Comparison of ENCODE assay signal across 21 cellular contexts in genomic region chr14:66043921-66044320, GRCh38.
DNase-seq lines count a peak whose midpoint lies in the region; TF ChIP-seq lines count a peak whose summit lies in the region.
"Had no signal": no experiment of that assay in that cellular context is flagged by ENCODE, and none has a peak within 500 bp of the region (broad histone marks: within the 10 kb centered on the region; RNA-seq: fewer than 3 reads in every experiment).

No MANE protein-coding gene starts in this region.

- H3K4me3 ChIP-seq in epithelial cell of proximal tubule (ENCODE audit: low read depth, low read length) = no peak overlapping the region
- no peak overlapping the region for H3K4me3 ChIP-seq in osteoblast (ENCODE audit: insufficient read depth, low read length)
- H3K4me3 ChIP-seq: heart left ventricle, SK-N-MC, spleen had no signal

- H3K79me2 ChIP-seq in osteoblast (ENCODE audit: insufficient read depth, low read length) = no peaks in the 10 kb centered on the region

- no peak overlapping the region for H3K4me2 ChIP-seq in osteoblast (ENCODE audit: insufficient read depth, low read length)
- H3K4me2 ChIP-seq: KMS-11 had no signal

- TF ChIP-seq CTCF in epithelial cell of proximal tubule (conservative IDR thresholded peaks at IDR 0.05; ENCODE audit: low read depth, low read length) (no peak), osteoblast (IDR thresholded peaks at IDR 0.05; ENCODE audit: extremely low read depth, low read depth, low read length) (no peak)

- H3K36me3 ChIP-seq in osteoblast (ENCODE audit: insufficient read depth, low read length) = no peaks in the 10 kb centered on the region
- H3K36me3 ChIP-seq: heart left ventricle, spleen had no signal

- H4K20me1 ChIP-seq in osteoblast (ENCODE audit: insufficient read depth, low read length) = no peaks in the 10 kb centered on the region

- in situ Hi-C loops in KBM-7 (cut with MboI; ENCODE audit: low pct_unique_long_range_greater_than_20kb, low sequenced_read_pairs) = no loop called here

- no peaks in the 10 kb centered on the region for H3K27me3 ChIP-seq in osteoblast (ENCODE audit: insufficient read depth, low read length)
- H3K27me3 ChIP-seq: heart left ventricle, spleen had no signal

- DNase-seq in EH (ENCODE audit: low read depth) = peak; percentile 1
- DNase-seq in RPMI7951 (ENCODE audit: low read depth) = peak; percentile 21
- peak; percentile 22 for DNase-seq in epithelial cell of proximal tubule (ENCODE audit: low read depth)
- peak; percentile 18 for DNase-seq in renal cortical epithelial cell (ENCODE audit: low read depth)
- DNase-seq in osteoblast (ENCODE audit: insufficient read length, low spot score, missing footprints) = no peak
- DNase-seq in retina = no peak
- no peak for DNase-seq in KBM-7
- DNase-seq: activated CD4-positive, alpha-beta T cell treated with anti-CD3 and anti-CD28 coated beads for 4 hours; activated naive CD4-positive, alpha-beta T cell; activated T-cell treated with anti-CD3 and anti-CD28 coated beads, Interleukin-2, amount 50 U/mL, for 24 hours; cortex of kidney; heart left ventricle; left colon; naive thymus-derived CD8-positive, alpha-beta T cell; NCI-H1436; NCI-H526 treated with DMSO at 0.1 percent for 48 hours; spleen; stimulated activated CD4-positive, alpha-beta T cell treated with anti-CD3 and anti-CD28 coated beads, Interleukin-4, amount 100 ng/mL, for 1 hour; T-helper 17 cell had no signal

- H3K9me3 ChIP-seq in osteoblast (ENCODE audit: low read depth, low read length) = no peaks in the 10 kb centered on the region
- H3K9me3 ChIP-seq: heart left ventricle, spleen had no signal

- no peak overlapping the region for H3K27ac ChIP-seq in osteoblast (ENCODE audit: low read depth, low read length)
- H3K27ac ChIP-seq: heart left ventricle, KMS-11, SK-N-MC, spleen had no signal

- no peaks in the 10 kb centered on the region for H3K4me1 ChIP-seq in osteoblast (ENCODE audit: insufficient read depth, low read length)
- H3K4me1 ChIP-seq: spleen had no signal

- no peak overlapping the region for H2AFZ ChIP-seq in osteoblast (ENCODE audit: low read length)

Comparison
In these comparisons a context has a peak if more than half of its experiments do, and no peak if none do; other contexts are left out.
1. DNase-seq: peak in EH (single experiment), RPMI7951 (single experiment), epithelial cell of proximal tubule (single experiment) and renal cortical epithelial cell (single experiment); none in osteoblast (single experiment), retina (single experiment) and KBM-7 (single experiment).